Comparison of ENCODE assay signal across 18 cellular contexts in the genomic region with DNA sequence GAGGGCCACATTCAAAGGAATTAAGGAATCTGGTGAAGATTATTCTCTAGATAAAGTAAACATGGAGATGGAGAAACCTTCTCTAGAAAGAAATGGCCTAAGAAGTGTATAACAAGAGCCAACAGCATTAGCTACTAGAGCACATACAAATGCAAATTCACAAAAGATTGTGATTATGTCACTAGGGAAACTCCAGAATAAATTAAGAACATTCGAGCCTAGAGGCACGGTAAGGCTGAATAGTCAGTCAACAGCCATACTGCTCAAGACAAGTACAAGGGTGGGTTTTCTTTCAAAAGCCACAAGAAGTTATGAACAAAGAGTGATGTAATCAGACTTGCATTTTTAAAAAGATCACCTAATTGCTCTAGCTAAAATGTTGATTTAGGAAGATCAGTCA. TPM values are rescaled to one million over a fixed set of nuclear protein-coding genes. Genes with fewer than 3 reads are reported as not detected.
DNase-seq lines count a peak whose midpoint lies in the region; ATAC-seq, FAIRE-seq and TF ChIP-seq lines count a peak whose summit lies in the region.
"Had no signal": no experiment of that assay in that cellular context is flagged by ENCODE, and none has a peak within 500 bp of the region (broad histone marks: within the 10 kb centered on the region; RNA-seq: fewer than 3 reads in every experiment).

No MANE protein-coding gene starts in this region.

- peaks cover 81% of the 10 kb centered on the region for H3K79me2 ChIP-seq in keratinocyte (ENCODE audit: control insufficient read depth, insufficient read depth, low read length)

- FAIRE-seq in GM12892 (lab: Jason Lieb, UNC), result peak; percentile 48
- FAIRE-seq in keratinocyte (lab: Jason Lieb, UNC), result peak; percentile 39
- FAIRE-seq: pancreas, RCC 7860 had no signal

- intact Hi-C loops in CD8-positive, alpha-beta T cell (cut with DNase I, micrococcal nuclease), result loop anchor here (1.0 to 10.0 kb wide), 4 partner anchors 11 to 513 kb away; no protein-coding TSS in a partner anchor

- H3K4me1 ChIP-seq in CD8-positive, alpha-beta T cell (ENCODE audit: insufficient read depth, low read length), result no peaks in the 10 kb centered on the region
- no peaks in the 10 kb centered on the region for H3K4me1 ChIP-seq in keratinocyte (ENCODE audit: control insufficient read depth, extremely low read depth, insufficient read depth, low read length)

- CTCF ChIA-PET in CD8-positive, alpha-beta T cell (lab: Charles Lee), result no interaction called here
- CTCF ChIA-PET in WTC11 (lab: Charles Lee), result no interaction called here

- dilution Hi-C loops in keratinocyte (cut with MboI; ENCODE audit: extremely low pct_ligation_motif_present, low sequenced_read_pairs), result no loop called here

- POLR2A ChIA-PET in CD8-positive, alpha-beta T cell (lab: Charles Lee), result no interaction called here
- POLR2A ChIA-PET in WTC11 (lab: Charles Lee), result no interaction called here

- peaks cover 74% of the 10 kb centered on the region for H3K4me1 Mint-ChIP-seq in CD8-positive, alpha-beta T cell (ENCODE audit: low read depth)
- H3K4me1 Mint-ChIP-seq in WTC11, result peaks cover 15% of the 10 kb centered on the region

- H3K27me3 ChIP-seq in CD8-positive, alpha-beta T cell (ENCODE audit: insufficient read depth, low read length), result no peaks in the 10 kb centered on the region
- no peaks in the 10 kb centered on the region for H3K27me3 ChIP-seq in keratinocyte (ENCODE audit: control insufficient read depth, extremely low read depth, insufficient read depth, low read length)
- H3K27me3 ChIP-seq: pancreas, upper lobe of left lung had no signal

- H3K9me3 Mint-ChIP-seq in CD8-positive, alpha-beta T cell, result no peaks in the 10 kb centered on the region
- no peaks in the 10 kb centered on the region for H3K9me3 Mint-ChIP-seq in WTC11

- H3K27ac Mint-ChIP-seq in CD8-positive, alpha-beta T cell, result peak overlapping the region; percentile 80
- peak overlapping the region; percentile 25 for H3K27ac Mint-ChIP-seq in WTC11

- no peak for DNase-seq in CD8-positive, alpha-beta T cell
- DNase-seq in GM12892 (ENCODE audit: insufficient read length) (no peak), WTC11 (ENCODE audit: low spot score) (no peak), keratinocyte (ENCODE audit: low read depth, low spot score) (no peak), NCI-H82 (lab: John Stamatoyannopoulos, UW) (no peak), NCI-H2196 (lab: John Stamatoyannopoulos, UW; ENCODE audit: unreplicated experiment) (no peak)
- DNase-seq: amniotic stem cell; DMS79 treated with DMSO at 0.1 percent for 48 hours; foreskin fibroblast; KBM-7; NCI-H1092 treated with DMSO at 0.1 percent for 48 hours; NCI-H774; pancreas; stimulated activated CD4-positive, alpha-beta T cell treated with anti-CD3 and anti-CD28 coated beads, Interleukin-4, amount 100 ng/mL, for 4 hours; upper lobe of left lung had no signal

- H3K9ac ChIP-seq in keratinocyte (ENCODE audit: control insufficient read depth, extremely low read depth, insufficient read depth, low read length), result no peak overlapping the region

- peaks cover 3% of the 10 kb centered on the region for H4K20me1 ChIP-seq in keratinocyte (ENCODE audit: control insufficient read depth, extremely low read depth, insufficient read depth, low read length)

- no peak overlapping the region for H3K4me3 ChIP-seq in CD8-positive, alpha-beta T cell (ENCODE audit: low read depth, low read length)
- no peak overlapping the region for H3K4me3 ChIP-seq in keratinocyte (ENCODE audit: control insufficient read depth in 2 of 3, extremely low read depth in 1 of 3, insufficient read depth in 2 of 3, low read depth in 1 of 3, low read length in 3 of 3)
- H3K4me3 ChIP-seq: pancreas, upper lobe of left lung had no signal

- no peak overlapping the region for H3K27ac ChIP-seq in CD8-positive, alpha-beta T cell (ENCODE audit: low read depth, low read length)
- no peak overlapping the region for H3K27ac ChIP-seq in keratinocyte (ENCODE audit: control insufficient read depth, insufficient read depth, low read length)
- H3K27ac ChIP-seq: pancreas, upper lobe of left lung had no signal

- no peaks in the 10 kb centered on the region for H3K9me1 ChIP-seq in keratinocyte (ENCODE audit: control insufficient read depth, extremely low read depth, insufficient read depth, low read length)

- H3K27me3 Mint-ChIP-seq in CD8-positive, alpha-beta T cell (ENCODE audit: low read depth), result no peaks in the 10 kb centered on the region
- no peaks in the 10 kb centered on the region for H3K27me3 Mint-ChIP-seq in WTC11 (ENCODE audit: low read depth)

- ATAC-seq in CD8-positive, alpha-beta T cell, result peak; percentile 75
- ATAC-seq in WTC11 (no peak), GM21619 (IDR thresholded peaks at IDR 0.05; ENCODE audit: unreplicated experiment) (no peak), GM18519 (IDR thresholded peaks at IDR 0.05; ENCODE audit: low FRiP score, unreplicated experiment) (no peak)
- ATAC-seq: pancreas had no signal

- H2AFZ ChIP-seq in keratinocyte (ENCODE audit: control insufficient read depth, low read length), result no peak overlapping the region

- H3K4me2 ChIP-seq in keratinocyte (ENCODE audit: control insufficient read depth, extremely low read depth, insufficient read depth, low read depth, low read length), result no peak overlapping the region

- no peak for TF ChIP-seq POLR2A in GM12892 (IDR thresholded peaks at IDR 0.05; ENCODE audit: low read depth, low read length)

- H3K36me3 ChIP-seq in CD8-positive, alpha-beta T cell (ENCODE audit: insufficient read depth, low read length), result peaks cover 47% of the 10 kb centered on the region
- peaks cover 13 to 20% of the 10 kb centered on the region in 2 experiments for H3K36me3 ChIP-seq in keratinocyte (ENCODE audit: control insufficient read depth in 2 of 2, extremely low read depth in 1 of 2, insufficient read depth in 2 of 2, low read length in 2 of 2)

- no peaks in the 10 kb centered on the region for H3K9me3 ChIP-seq in CD8-positive, alpha-beta T cell (ENCODE audit: low read length)
- no peaks in the 10 kb centered on the region for H3K9me3 ChIP-seq in keratinocyte (ENCODE audit: control insufficient read depth, low read depth, low read length)
- H3K9me3 ChIP-seq: pancreas, upper lobe of left lung had no signal

- H3K4me3 Mint-ChIP-seq in CD8-positive, alpha-beta T cell, result no peak overlapping the region
- no peak overlapping the region for H3K4me3 Mint-ChIP-seq in WTC11

- H3K36me3 Mint-ChIP-seq in CD8-positive, alpha-beta T cell, result peaks cover 90% of the 10 kb centered on the region
- peaks cover 71% of the 10 kb centered on the region for H3K36me3 Mint-ChIP-seq in WTC11

- TF ChIP-seq CTCF in CD8-positive, alpha-beta T cell (IDR thresholded peaks at IDR 0.05), result no peak
- TF ChIP-seq CTCF in WTC11 (IDR thresholded peaks at IDR 0.05), result no peak
- no peak for TF ChIP-seq CTCF in keratinocyte (optimal IDR thresholded peaks at IDR 0.05 in 1 of 3, IDR thresholded peaks at IDR 0.05 in 1 of 3, conservative IDR thresholded peaks at IDR 0.05 in 1 of 3; ENCODE audit: extremely low read depth in 1 of 3, insufficient read depth in 2 of 3, low read length in 3 of 3)

TF ChIP-seq in WTC11, 78 proteins besides CTCF, POLR2A, EP300 and RAD21 (continues in another document):
- TF ChIP-seq ZNF671 (CRISPR knock-in tag; IDR thresholded peaks at IDR 0.05), result no peak
- no peak for TF ChIP-seq GTF2I (CRISPR knock-in tag; conservative IDR thresholded peaks at IDR 0.05)
- TF ChIP-seq, protein P1, sequence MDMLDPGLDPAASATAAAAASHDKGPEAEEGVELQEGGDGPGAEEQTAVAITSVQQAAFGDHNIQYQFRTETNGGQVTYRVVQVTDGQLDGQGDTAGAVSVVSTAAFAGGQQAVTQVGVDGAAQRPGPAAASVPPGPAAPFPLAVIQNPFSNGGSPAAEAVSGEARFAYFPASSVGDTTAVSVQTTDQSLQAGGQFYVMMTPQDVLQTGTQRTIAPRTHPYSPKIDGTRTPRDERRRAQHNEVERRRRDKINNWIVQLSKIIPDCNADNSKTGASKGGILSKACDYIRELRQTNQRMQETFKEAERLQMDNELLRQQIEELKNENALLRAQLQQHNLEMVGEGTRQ (CRISPR knock-in tag; IDR thresholded peaks at IDR 0.05), result no peak
- TF ChIP-seq KAT7 (CRISPR knock-in tag; IDR thresholded peaks at IDR 0.05; ENCODE audit: borderline replicate concordance), result no peak
- TF ChIP-seq, protein P2, sequence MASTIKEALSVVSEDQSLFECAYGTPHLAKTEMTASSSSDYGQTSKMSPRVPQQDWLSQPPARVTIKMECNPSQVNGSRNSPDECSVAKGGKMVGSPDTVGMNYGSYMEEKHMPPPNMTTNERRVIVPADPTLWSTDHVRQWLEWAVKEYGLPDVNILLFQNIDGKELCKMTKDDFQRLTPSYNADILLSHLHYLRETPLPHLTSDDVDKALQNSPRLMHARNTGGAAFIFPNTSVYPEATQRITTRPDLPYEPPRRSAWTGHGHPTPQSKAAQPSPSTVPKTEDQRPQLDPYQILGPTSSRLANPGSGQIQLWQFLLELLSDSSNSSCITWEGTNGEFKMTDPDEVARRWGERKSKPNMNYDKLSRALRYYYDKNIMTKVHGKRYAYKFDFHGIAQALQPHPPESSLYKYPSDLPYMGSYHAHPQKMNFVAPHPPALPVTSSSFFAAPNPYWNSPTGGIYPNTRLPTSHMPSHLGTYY (CRISPR knock-in tag; IDR thresholded peaks at IDR 0.05), result no peak
- no peak for TF ChIP-seq ATF1 (CRISPR knock-in tag; IDR thresholded peaks at IDR 0.05)

RNA-seq across cellular contexts. Expression of a gene that starts 25.4 kb away (rescaled TPM):
- total RNA-seq in CD8-positive, alpha-beta T cell, result 100 to 1,000 TPM; 279 to 285 TPM
- polyA plus RNA-seq in GM12892 (2012; ENCODE audit: missing spikeins), result 60.7 TPM
- 102 to 124 TPM (median 105 TPM) in 3 replicates for total RNA-seq in WTC11 (2021)
- polyA plus RNA-seq in keratinocyte, result 33.2 to 53.8 TPM (median 50.1 TPM) in 3 replicates
- 173 TPM for polyA plus RNA-seq in keratinocyte (2011; ENCODE audit: low read depth)
- 27.9 and 45.9 TPM in 2 replicates for polyA plus RNA-seq in keratinocyte (2011; cell fraction: cytosol; rRNA removed)
- 67.8 and 95.1 TPM in 2 replicates for polyA plus RNA-seq in keratinocyte (2011; cell fraction: nucleus; rRNA removed)
- 38.1 and 60.6 TPM in 2 replicates for polyA plus RNA-seq in keratinocyte (2012; ENCODE audit: low replicate concordance)
- polyA minus RNA-seq in keratinocyte, result 10.0 to 49.3 TPM (median 17.3 TPM) in 3 replicates
- polyA minus RNA-seq in keratinocyte (2011; cell fraction: cytosol; rRNA and poly(A)+ RNA removed), result 25.1 TPM
- 33.0 and 54.9 TPM in 2 replicates for polyA minus RNA-seq in keratinocyte (2011; cell fraction: nucleus; rRNA and poly(A)+ RNA removed)
